Comparison of ENCODE assay signal across 9 cellular contexts in the genomic region with DNA sequence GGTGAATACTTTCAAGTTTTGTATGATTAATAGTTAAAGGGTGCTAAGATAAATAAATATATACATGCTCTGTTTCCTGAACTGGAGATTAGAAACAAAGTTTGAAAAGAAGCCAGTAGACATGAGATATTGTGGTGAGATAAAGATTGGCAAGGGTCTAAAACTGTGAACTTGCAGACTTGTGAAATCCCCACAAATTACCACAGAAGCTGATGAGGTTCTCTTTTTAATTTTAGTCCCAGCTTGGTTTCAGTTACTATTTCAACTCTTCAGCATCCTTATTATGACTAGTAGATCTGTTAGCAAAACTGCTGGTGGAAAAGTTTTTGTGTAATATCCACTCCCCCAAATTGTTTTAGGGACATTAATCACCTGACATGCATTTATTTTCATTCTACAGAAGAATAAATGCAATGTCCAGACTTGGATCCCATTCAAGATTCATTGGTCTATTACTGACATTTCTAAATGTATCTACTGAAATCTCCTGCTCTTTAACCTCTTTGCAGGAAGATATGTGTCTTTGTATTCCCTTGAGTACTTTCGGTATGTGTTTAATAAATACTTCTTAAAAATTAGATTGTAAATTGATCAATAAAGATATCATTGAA. TPM values are rescaled to one million over a fixed set of nuclear protein-coding genes. Genes with fewer than 3 reads are reported as not detected.
DNase-seq lines count a peak whose midpoint lies in the region; ATAC-seq, FAIRE-seq and TF ChIP-seq lines count a peak whose summit lies in the region.
"Had no signal": no experiment of that assay in that cellular context is flagged by ENCODE, and none has a peak within 500 bp of the region (broad histone marks: within the 10 kb centered on the region; RNA-seq: fewer than 3 reads in every experiment).

No MANE protein-coding gene starts in this region.

- peaks cover 62% of the 10 kb centered on the region for H3K4me1 ChIP-seq in Loucy (ENCODE audit: insufficient read depth, low read length, poor library complexity, severe bottlenecking)
- H3K4me1 ChIP-seq in mesendoderm (ENCODE audit: control insufficient read depth, low read depth, low read length): no peaks in the 10 kb centered on the region
- no peaks in the 10 kb centered on the region for H3K4me1 ChIP-seq in HAP-1
- no peaks in the 10 kb centered on the region for H3K4me1 ChIP-seq in smooth muscle cell (ENCODE audit: low read depth)

- no peak overlapping the region for H2BK120ac ChIP-seq in mesendoderm (ENCODE audit: low read depth, low read length)

- no peaks in the 10 kb centered on the region for H3K9me3 ChIP-seq in Loucy (ENCODE audit: insufficient read depth, low read depth, low read length)
- H3K9me3 ChIP-seq in HAP-1: no peaks in the 10 kb centered on the region
- no peaks in the 10 kb centered on the region for H3K9me3 ChIP-seq in smooth muscle cell (replicated peaks; ENCODE audit: low read depth)

- no peak overlapping the region for H3K56ac ChIP-seq in mesendoderm (ENCODE audit: low read length)

- FAIRE-seq in GM18507 (lab: Jason Lieb, UNC): peak; percentile 96
- FAIRE-seq: H1 had no signal

- in situ Hi-C loops in HAP-1 (cut with MboI; ENCODE audit: low sequenced_read_pairs): no loop called here

- H3K4ac ChIP-seq in mesendoderm (ENCODE audit: low read depth, low read length): no peak overlapping the region

- no peaks in the 10 kb centered on the region for H3K79me1 ChIP-seq in mesendoderm (ENCODE audit: low read length)

- H2AK5ac ChIP-seq in mesendoderm (ENCODE audit: low read length): no peak overlapping the region

- TF ChIP-seq CTCF in Loucy (conservative IDR thresholded peaks at IDR 0.05; ENCODE audit: low read length): no peak
- no peak for TF ChIP-seq CTCF in fibroblast of pulmonary artery (IDR thresholded peaks at IDR 0.05; ENCODE audit: low read length, missing control alignments)
- TF ChIP-seq CTCF in smooth muscle cell (IDR thresholded peaks at IDR 0.05; ENCODE audit: borderline replicate concordance, insufficient read depth, poor library complexity, severe bottlenecking): no peak

- H3K36me3 ChIP-seq in Loucy (ENCODE audit: insufficient read depth, low read length) (no peaks in the 10 kb centered on the region), mesendoderm (ENCODE audit: control insufficient read depth, insufficient read depth, low read length) (no peaks in the 10 kb centered on the region), HAP-1 (replicated peaks) (no peaks in the 10 kb centered on the region), smooth muscle cell (ENCODE audit: low read depth) (no peaks in the 10 kb centered on the region)

- H3K4me2 ChIP-seq in Loucy (ENCODE audit: low read depth, low read length, poor library complexity, severe bottlenecking) (peak overlapping the region; percentile 81), mesendoderm (ENCODE audit: low read length) (no peak overlapping the region), smooth muscle cell (no peak overlapping the region)

- H4K8ac ChIP-seq in mesendoderm (ENCODE audit: low read depth, low read length): no peak overlapping the region

- H2BK5ac ChIP-seq in mesendoderm (ENCODE audit: low read length): no peak overlapping the region

- no peak overlapping the region for H4K5ac ChIP-seq in mesendoderm (ENCODE audit: low read length)

- no peaks in the 10 kb centered on the region for H3K79me2 ChIP-seq in Loucy (ENCODE audit: insufficient read depth, low read length)
- no peaks in the 10 kb centered on the region for H3K79me2 ChIP-seq in mesendoderm (ENCODE audit: control insufficient read depth, insufficient read depth, low read length)
- no peaks in the 10 kb centered on the region for H3K79me2 ChIP-seq in smooth muscle cell (ENCODE audit: low read depth)

- H3K23ac ChIP-seq in mesendoderm (ENCODE audit: low read length): no peak overlapping the region

- H3K4me3 ChIP-seq in Loucy (ENCODE audit: low read length, poor library complexity, severe bottlenecking) (peak overlapping the region; percentile 59), fibroblast of pulmonary artery (replicated peaks; ENCODE audit: low read depth, low read length) (no peak overlapping the region), mesendoderm (ENCODE audit: low read length) (no peak overlapping the region), HAP-1 (no peak overlapping the region), smooth muscle cell (no peak overlapping the region)

- WGBS in mesendoderm (ENCODE audit: extremely low coverage, insufficient coverage, low lambda C conversion rate): no CpG with 5 or more reads among the region's 1 CpG
- 93% methylated on average over 1 of the region's 1 CpG for WGBS in smooth muscle cell (ENCODE audit: low lambda C conversion rate)

- DNase-seq in GM18507 (ENCODE audit: extremely low spot score, insufficient read length, low read depth) (no peak), fibroblast of pulmonary artery (ENCODE audit: low read depth) (peak; percentile 26), mesendoderm (no peak), HAP-1 (ENCODE audit: low spot score in 2 of 2) (no peak), Ammon's horn (ENCODE audit: low spot score) (no peak), smooth muscle cell (lab: John Stamatoyannopoulos, UW; ENCODE audit: unreplicated experiment) (no peak)

- H3K9ac ChIP-seq in Loucy (ENCODE audit: low read depth, low read length, poor library complexity, severe bottlenecking) (peak overlapping the region; percentile 58), mesendoderm (ENCODE audit: low read length) (no peak overlapping the region), smooth muscle cell (ENCODE audit: low read depth) (no peak overlapping the region)

- H3F3A ChIP-seq in Loucy (ENCODE audit: low read depth): peaks cover 8% of the 10 kb centered on the region
- no peaks in the 10 kb centered on the region for H3F3A ChIP-seq in smooth muscle cell (ENCODE audit: low read depth)

- no peaks in the 10 kb centered on the region for H4K20me1 ChIP-seq in Loucy (ENCODE audit: insufficient read depth, low read length, poor library complexity, severe bottlenecking)
- no peaks in the 10 kb centered on the region for H4K20me1 ChIP-seq in smooth muscle cell (ENCODE audit: low read depth)

- no peaks in the 10 kb centered on the region for H3K27me3 ChIP-seq in Loucy (ENCODE audit: insufficient read depth, low read length, poor library complexity, severe bottlenecking)
- no peaks in the 10 kb centered on the region for H3K27me3 ChIP-seq in mesendoderm (ENCODE audit: insufficient read depth, low read length, poor library complexity)
- H3K27me3 ChIP-seq in HAP-1 (ENCODE audit: low read depth): no peaks in the 10 kb centered on the region; the same call in 1 of the 2 replicates
- no peaks in the 10 kb centered on the region for H3K27me3 ChIP-seq in smooth muscle cell (ENCODE audit: low read depth)

- H2AFZ ChIP-seq in Loucy (ENCODE audit: low read length) (no peak overlapping the region), smooth muscle cell (ENCODE audit: low read depth) (no peak overlapping the region)

- no peaks in the 10 kb centered on the region for H3K9me2 ChIP-seq in Loucy (replicated peaks; ENCODE audit: low read depth, low read length)

- peak; percentile 44 for ATAC-seq in GM21825 (IDR thresholded peaks at IDR 0.05; ENCODE audit: unreplicated experiment)

- no peak overlapping the region for H3K18ac ChIP-seq in mesendoderm (ENCODE audit: low read length)

- H2BK15ac ChIP-seq in mesendoderm (replicated peaks; ENCODE audit: low read depth): no peak overlapping the region

- H3K27ac ChIP-seq in mesendoderm (ENCODE audit: low read depth, low read length): no peak overlapping the region
- no peak overlapping the region for H3K27ac ChIP-seq in smooth muscle cell (ENCODE audit: low read depth)

RNA-seq across cellular contexts. Expression of a gene that starts 20.8 kb away (rescaled TPM):
- 0.55 TPM for polyA plus RNA-seq in mesendoderm (2013, experiment 1 of 2)
- 0.29 TPM for polyA plus RNA-seq in mesendoderm (2013, experiment 2 of 2)
- 0.31 and 0.49 TPM in 2 replicates for total RNA-seq in smooth muscle cell
- polyA plus RNA-seq in smooth muscle cell: 0.10 and 0.48 TPM in 2 replicates
- total RNA-seq: H1 had no signal
